ENCODE assay signal across 8 cellular contexts in genomic region chr16:56588781-56589140, GRCh38. TPM values are rescaled to one million over a fixed set of nuclear protein-coding genes. Genes with fewer than 3 reads are reported as not detected.
DNase-seq lines count a peak whose midpoint lies in the region; ATAC-seq and TF ChIP-seq lines count a peak whose summit lies in the region.

No MANE protein-coding gene starts in this region.

- peaks cover 0 to 18% of the 10 kb centered on the region in 2 donors for H3K27me3 ChIP-seq in breast epithelium

- H3K36me3 ChIP-seq in breast epithelium, result no peaks in the 10 kb centered on the region

- POLR2A ChIA-PET in MCF 10A (lab: Yijun Ruan, JAX), result no interaction called here

- BruUV-seq in MCF 10A (replicated peaks; lab: Mats Ljungman, UMichigan), result no TSS peak

- H3K27me3 Mint-ChIP-seq in MCF 10A (ENCODE audit: insufficient read depth, unreplicated experiment), result no peaks in the 10 kb centered on the region
- H3K27me3 Mint-ChIP-seq in naive B cell, result peaks cover 51 to 86% (median 73%) of the 10 kb centered on the region in 3 donors
- peaks cover 96% of the 10 kb centered on the region for H3K27me3 Mint-ChIP-seq in type B pancreatic cell

- H3K27ac Mint-ChIP-seq in MCF 10A (ENCODE audit: low read depth, unreplicated experiment), result no peak overlapping the region
- no peak overlapping the region for H3K27ac Mint-ChIP-seq in naive B cell
- no peak overlapping the region for H3K27ac Mint-ChIP-seq in type B pancreatic cell

- TF ChIP-seq CTCF in breast epithelium (IDR thresholded peaks at IDR 0.05) (no peak), MCF 10A (IDR thresholded peaks at IDR 0.05; ENCODE audit: unreplicated experiment) (no peak), choroid plexus epithelial cell (conservative IDR thresholded peaks at IDR 0.05; ENCODE audit: low read depth, low read length) (no peak), type B pancreatic cell (conservative IDR thresholded peaks at IDR 0.05) (no peak)

- ATAC-seq in naive B cell (ENCODE audit: low read depth in 2 of 2) (no peak), HG02623 (IDR thresholded peaks at IDR 0.05; ENCODE audit: unreplicated experiment) (no peak), HG02610 (IDR thresholded peaks at IDR 0.05; ENCODE audit: unreplicated experiment) (no peak)

- H3K27ac ChIP-seq in breast epithelium, result no peak overlapping the region

- no peaks in the 10 kb centered on the region for H3K4me1 Mint-ChIP-seq in MCF 10A (ENCODE audit: insufficient read depth, unreplicated experiment)
- H3K4me1 Mint-ChIP-seq in naive B cell, result peaks cover 12 to 16% (median 16%) of the 10 kb centered on the region in 3 donors
- peaks cover under 1% of the 10 kb centered on the region for H3K4me1 Mint-ChIP-seq in type B pancreatic cell (ENCODE audit: unreplicated experiment)

- peaks cover 3 to 9% of the 10 kb centered on the region in 2 donors for H3K4me1 ChIP-seq in breast epithelium

- no peak for TF ChIP-seq POLR2A in breast epithelium (IDR thresholded peaks at IDR 0.05)

- CTCF ChIA-PET in MCF 10A (lab: Yijun Ruan, JAX), result interaction anchor here (0.6 to 3.9 kb wide), 2 partner anchors 12 to 55 kb away, joined by 5 to 22 read pairs; no protein-coding TSS in a partner anchor

- H3K4me3 ChIP-seq in breast epithelium (peak overlapping the region; percentile 34 to 69 (median 49)), choroid plexus epithelial cell (ENCODE audit: low read depth, low read length) (peak overlapping the region; percentile 42)

- no peaks in the 10 kb centered on the region for H3K9me3 ChIP-seq in breast epithelium

- no peaks in the 10 kb centered on the region for H3K36me3 Mint-ChIP-seq in MCF 10A (ENCODE audit: insufficient read depth, unreplicated experiment)
- no peaks in the 10 kb centered on the region for H3K36me3 Mint-ChIP-seq in naive B cell
- H3K36me3 Mint-ChIP-seq in type B pancreatic cell, result no peaks in the 10 kb centered on the region

- H3K4me3 Mint-ChIP-seq in MCF 10A (ENCODE audit: unreplicated experiment) (no peak overlapping the region), naive B cell (peak overlapping the region in 5 of 8 donors; percentile 32 to 74 (median 60)), type B pancreatic cell (peak overlapping the region; percentile 80)

- DNase-seq in breast epithelium (ENCODE audit: low spot score in 2 of 2) (no peak), MCF 10A (ENCODE audit: unreplicated experiment) (no peak), choroid plexus epithelial cell (ENCODE audit: low read depth) (no peak), naive B cell (no peak), type B pancreatic cell (ENCODE audit: extremely low spot score, unreplicated experiment) (no peak), NAMALWA (ENCODE audit: low spot score) (no peak)

- H3K9me3 Mint-ChIP-seq in MCF 10A (ENCODE audit: unreplicated experiment), result no peaks in the 10 kb centered on the region
- peaks cover 0 to 9% (median 4%) of the 10 kb centered on the region in 7 donors for H3K9me3 Mint-ChIP-seq in naive B cell
- no peaks in the 10 kb centered on the region for H3K9me3 Mint-ChIP-seq in type B pancreatic cell

- intact Hi-C loops in breast epithelium (cut with DNase I; ENCODE audit: low total_unique reads), result no loop called here
- intact Hi-C loops in MCF 10A (cut with micrococcal nuclease), result no loop called here

RNA-seq across cellular contexts. Expression of gene MT3, which starts 0.6 kb away (rescaled TPM):
- not detected for total RNA-seq in breast epithelium
- total RNA-seq in MCF 10A (2022), result not detected in 2 replicates
- polyA plus RNA-seq in naive B cell (ENCODE audit: low read depth in 6 of 6), result not detected
- not detected in 2 replicates for total RNA-seq in type B pancreatic cell (ENCODE audit: low replicate concordance)

RNA-seq across cellular contexts. Expression of gene MT2A, which starts 19.6 kb away (rescaled TPM):
- total RNA-seq in breast epithelium (100 to 1,000 TPM; 352 to 543 (median 428) TPM), MCF 10A (2022) (2,490 and 3,582 TPM in 2 replicates), type B pancreatic cell (ENCODE audit: low replicate concordance) (18.2 and 21.4 TPM in 2 replicates)
- 10 to 100 TPM in 5 of 6 donors, 1 to 10 TPM in 1; 8.6 to 18.6 (median 11.2) TPM for polyA plus RNA-seq in naive B cell (ENCODE audit: low read depth in 6 of 6)

RNA-seq across cellular contexts. Expression of gene MT4, which starts 23.9 kb away (rescaled TPM):
- total RNA-seq in breast epithelium, result not detected
- not detected in 2 replicates for total RNA-seq in MCF 10A (2022)
- polyA plus RNA-seq in naive B cell (ENCODE audit: low read depth in 6 of 6), result not detected
- not detected in 2 replicates for total RNA-seq in type B pancreatic cell (ENCODE audit: low replicate concordance)

RNA-seq across cellular contexts. Expression of gene MT1E, which starts 36.8 kb away (rescaled TPM):
- 100 to 1,000 TPM; 284 to 698 (median 513) TPM for total RNA-seq in breast epithelium
- 518 and 934 TPM in 2 replicates for total RNA-seq in MCF 10A (2022)
- polyA plus RNA-seq in naive B cell (ENCODE audit: low read depth in 6 of 6), result not detected
- 7.8 and 12.5 TPM in 2 replicates for total RNA-seq in type B pancreatic cell (ENCODE audit: low replicate concordance)

RNA-seq across cellular contexts. Expression of gene MT1M, which starts 43.7 kb away (rescaled TPM):
- total RNA-seq in breast epithelium, result 100 to 1,000 TPM in 1 of 3 donors, 10 to 100 TPM in 2; 42.9 to 120 (median 46.0) TPM
- total RNA-seq in MCF 10A (2022), result not detected in 2 replicates
- not detected for polyA plus RNA-seq in naive B cell (ENCODE audit: low read depth in 6 of 6)
- total RNA-seq in type B pancreatic cell (ENCODE audit: low replicate concordance), result not detected in 2 replicates

Comparison
In these comparisons a context has a peak if more than half of its experiments do, and no peak if none do; other contexts are left out.
1. RNA of gene MT2A, which starts 19.6 kb away (total RNA-seq): 2,490 to 3,582 TPM in MCF 10A and 352 to 543 TPM in breast epithelium; 18.2 to 21.4 TPM in type B pancreatic cell; every median in the first group is over 10 times any median in the second.